In genomic region chr19:56170261-56170660, GRCh38 we compare ENCODE assay signal across 1 cellular context.
A peak's percentile ranks its signal among the peaks of the same experiment; 100 is the strongest.
TF ChIP-seq lines count a peak whose summit lies in the region.

No MANE protein-coding gene starts in this region.

TF ChIP-seq in K562, 482 proteins besides CTCF, POLR2A, EP300 and RAD21 (continues in another document):
- TF ChIP-seq USF2 (CRISPR knock-in tag; IDR thresholded peaks at IDR 0.05) (peak; percentile 76), ATF3 (IDR thresholded peaks at IDR 0.05) (peak; percentile 85), ATF3 (CRISPR knock-in tag; conservative IDR thresholded peaks at IDR 0.05) (no peak), ATF7 (IDR thresholded peaks at IDR 0.05) (peak; percentile 43; the same call in 1 of the 2 replicates), WHSC1 (IDR thresholded peaks at IDR 0.05; ENCODE audit: low read length) (no peak), BACH1 (tag; IDR thresholded peaks at IDR 0.05) (0 out of 2 replicates have a peak, but pooled peaks have one; percentile 45), ZNF239 (CRISPR knock-in tag; IDR thresholded peaks at IDR 0.05) (no peak), TAF9B (IDR thresholded peaks at IDR 0.05; ENCODE audit: partially characterized antibody) (peak; percentile 48), JUND (IDR thresholded peaks at IDR 0.05; ENCODE audit: borderline replicate concordance, low read depth, low read length) (peak; percentile 75), JUND (tag; IDR thresholded peaks at IDR 0.05; ENCODE audit: borderline replicate concordance, low read depth, low read length) (peak; percentile 37; the same call in 1 of the 3 replicates), MAX (CRISPR knock-in tag; IDR thresholded peaks at IDR 0.05) (peak; percentile 57), ZBTB7A (IDR thresholded peaks at IDR 0.05; ENCODE audit: borderline replicate concordance, control insufficient read depth, low read depth, low read length) (peak; percentile 17; the same call in 1 of the 2 replicates), ZNF143 (CRISPR knock-in tag; IDR thresholded peaks at IDR 0.05) (no peak), BHLHE40 (IDR thresholded peaks at IDR 0.05; ENCODE audit: low read length) (peak; percentile 86), SNIP1 (IDR thresholded peaks at IDR 0.05; ENCODE audit: low read depth) (no peak), NFE2 (IDR thresholded peaks at IDR 0.05; ENCODE audit: low read depth) (peak; percentile 43; the same call in 1 of the 2 replicates), ZNF778 (CRISPR knock-in tag; IDR thresholded peaks at IDR 0.05) (no peak), HNRNPH1 (optimal IDR thresholded peaks at IDR 0.05; ENCODE audit: low read depth, low read length) (no peak), RAD51 (IDR thresholded peaks at IDR 0.05; ENCODE audit: borderline replicate concordance, low read depth) (peak; percentile 35; the same call in 1 of the 2 replicates), CHD2 (IDR thresholded peaks at IDR 0.05; ENCODE audit: low read depth, low read length) (no peak), CREM (IDR thresholded peaks at IDR 0.05; ENCODE audit: low read depth) (peak; percentile 32; the same call in 1 of the 2 replicates), GATAD2B (IDR thresholded peaks at IDR 0.05; ENCODE audit: borderline replicate concordance) (no peak), FOSL1 (tag; conservative IDR thresholded peaks at IDR 0.05) (peak; percentile 86), SRF (CRISPR knock-in tag; IDR thresholded peaks at IDR 0.05) (peak in 1 of 2 experiments; percentile 60; a peak in 1 of 4 replicates), MNT (conservative IDR thresholded peaks at IDR 0.05) (peak in 1 of 2 experiments; percentile 61; a peak in 3 of 4 replicates)
- TF ChIP-seq, protein P1, sequence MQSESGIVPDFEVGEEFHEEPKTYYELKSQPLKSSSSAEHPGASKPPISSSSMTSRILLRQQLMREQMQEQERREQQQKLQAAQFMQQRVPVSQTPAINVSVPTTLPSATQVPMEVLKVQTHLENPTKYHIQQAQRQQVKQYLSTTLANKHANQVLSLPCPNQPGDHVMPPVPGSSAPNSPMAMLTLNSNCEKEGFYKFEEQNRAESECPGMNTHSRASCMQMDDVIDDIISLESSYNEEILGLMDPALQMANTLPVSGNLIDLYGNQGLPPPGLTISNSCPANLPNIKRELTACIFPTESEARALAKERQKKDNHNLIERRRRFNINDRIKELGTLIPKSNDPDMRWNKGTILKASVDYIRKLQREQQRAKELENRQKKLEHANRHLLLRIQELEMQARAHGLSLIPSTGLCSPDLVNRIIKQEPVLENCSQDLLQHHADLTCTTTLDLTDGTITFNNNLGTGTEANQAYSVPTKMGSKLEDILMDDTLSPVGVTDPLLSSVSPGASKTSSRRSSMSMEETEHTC (IDR thresholded peaks at IDR 0.05), result no peak
- TF ChIP-seq, protein P2, sequence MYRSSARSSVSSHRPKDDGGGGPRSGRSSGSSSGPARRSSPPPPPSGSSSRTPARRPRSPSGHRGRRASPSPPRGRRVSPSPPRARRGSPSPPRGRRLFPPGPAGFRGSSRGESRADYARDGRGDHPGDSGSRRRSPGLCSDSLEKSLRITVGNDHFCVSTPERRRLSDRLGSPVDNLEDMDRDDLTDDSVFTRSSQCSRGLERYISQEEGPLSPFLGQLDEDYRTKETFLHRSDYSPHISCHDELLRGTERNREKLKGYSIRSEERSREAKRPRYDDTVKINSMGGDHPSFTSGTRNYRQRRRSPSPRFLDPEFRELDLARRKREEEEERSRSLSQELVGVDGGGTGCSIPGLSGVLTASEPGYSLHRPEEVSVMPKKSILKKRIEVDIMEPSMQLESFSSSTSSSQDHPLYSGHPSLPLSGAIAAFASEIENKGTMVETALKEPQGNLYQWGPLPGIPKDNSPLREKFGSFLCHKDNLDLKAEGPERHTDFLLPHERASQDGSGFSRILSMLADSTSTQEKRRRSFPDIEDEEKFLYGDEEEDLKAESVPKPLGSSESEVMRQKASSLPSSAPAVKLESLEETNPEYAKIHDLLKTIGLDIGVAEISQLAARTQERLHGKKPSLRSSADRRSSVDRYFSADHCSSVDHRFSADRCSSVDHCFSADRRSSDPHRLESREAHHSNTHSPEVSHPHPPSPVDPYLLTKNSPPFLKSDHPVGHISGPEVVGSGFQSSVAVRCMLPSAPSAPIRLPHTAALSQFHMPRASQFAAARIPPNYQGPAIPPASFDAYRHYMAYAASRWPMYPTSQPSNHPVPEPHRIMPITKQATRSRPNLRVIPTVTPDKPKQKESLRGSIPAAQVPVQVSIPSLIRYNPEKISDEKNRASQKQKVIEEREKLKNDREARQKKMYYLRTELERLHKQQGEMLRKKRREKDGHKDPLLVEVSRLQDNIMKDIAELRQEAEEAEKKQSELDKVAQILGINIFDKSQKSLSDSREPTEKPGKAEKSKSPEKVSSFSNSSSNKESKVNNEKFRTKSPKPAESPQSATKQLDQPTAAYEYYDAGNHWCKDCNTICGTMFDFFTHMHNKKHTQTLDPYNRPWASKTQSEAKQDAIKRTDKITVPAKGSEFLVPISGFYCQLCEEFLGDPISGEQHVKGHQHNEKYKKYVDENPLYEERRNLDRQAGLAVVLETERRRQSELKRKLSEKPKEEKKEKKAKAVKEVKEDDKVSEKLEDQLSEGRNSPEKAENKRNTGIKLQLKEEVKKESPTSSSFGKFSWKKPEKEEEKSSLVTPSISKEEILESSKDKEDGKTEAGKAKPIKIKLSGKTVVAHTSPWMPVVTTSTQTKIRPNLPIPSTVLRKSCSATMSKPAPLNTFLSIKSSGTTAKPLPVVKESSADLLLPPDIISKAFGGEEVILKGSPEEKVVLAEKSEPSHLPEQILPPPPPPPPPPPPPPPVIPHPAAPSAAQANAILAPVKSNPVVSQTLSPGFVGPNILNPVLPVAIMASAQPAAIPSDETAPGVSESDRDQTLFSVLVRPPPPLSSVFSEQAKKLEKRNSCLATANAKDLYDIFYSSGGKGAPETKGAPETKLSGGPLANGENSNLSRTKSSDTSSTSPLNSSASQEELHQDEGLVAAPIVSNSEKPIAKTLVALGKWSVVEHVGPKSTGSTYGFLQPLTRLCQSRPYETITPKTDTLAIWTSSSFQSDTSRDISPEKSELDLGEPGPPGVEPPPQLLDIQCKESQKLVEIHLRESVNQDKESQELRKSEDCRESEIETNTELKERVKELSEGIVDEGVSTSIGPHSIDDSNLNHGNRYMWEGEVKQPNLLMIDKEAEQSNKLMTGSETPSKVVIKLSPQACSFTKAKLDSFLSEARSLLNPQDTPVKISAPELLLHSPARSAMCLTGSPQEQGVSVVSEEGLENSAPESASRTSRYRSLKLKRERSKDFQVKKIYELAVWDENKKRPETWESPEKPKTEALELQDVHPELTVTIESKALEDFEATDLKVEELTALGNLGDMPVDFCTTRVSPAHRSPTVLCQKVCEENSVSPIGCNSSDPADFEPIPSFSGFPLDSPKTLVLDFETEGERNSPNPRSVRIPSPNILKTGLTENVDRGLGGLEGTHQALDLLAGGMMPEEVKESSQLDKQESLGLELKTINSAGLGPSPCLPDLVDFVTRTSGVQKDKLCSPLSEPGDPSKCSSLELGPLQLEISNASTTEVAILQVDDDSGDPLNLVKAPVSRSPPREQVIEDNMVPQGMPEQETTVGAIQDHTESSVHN (IDR thresholded peaks at IDR 0.05; ENCODE audit: borderline replicate concordance in 1 of 2, low read depth in 1 of 2), result peak in 1 of 2 experiments; percentile 47; a peak in 1 of 4 replicates
- TF ChIP-seq, protein P3, sequence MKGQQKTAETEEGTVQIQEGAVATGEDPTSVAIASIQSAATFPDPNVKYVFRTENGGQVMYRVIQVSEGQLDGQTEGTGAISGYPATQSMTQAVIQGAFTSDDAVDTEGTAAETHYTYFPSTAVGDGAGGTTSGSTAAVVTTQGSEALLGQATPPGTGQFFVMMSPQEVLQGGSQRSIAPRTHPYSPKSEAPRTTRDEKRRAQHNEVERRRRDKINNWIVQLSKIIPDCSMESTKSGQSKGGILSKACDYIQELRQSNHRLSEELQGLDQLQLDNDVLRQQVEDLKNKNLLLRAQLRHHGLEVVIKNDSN (CRISPR knock-in tag; IDR thresholded peaks at IDR 0.05), result peak; percentile 87
- TF ChIP-seq, protein P4, sequence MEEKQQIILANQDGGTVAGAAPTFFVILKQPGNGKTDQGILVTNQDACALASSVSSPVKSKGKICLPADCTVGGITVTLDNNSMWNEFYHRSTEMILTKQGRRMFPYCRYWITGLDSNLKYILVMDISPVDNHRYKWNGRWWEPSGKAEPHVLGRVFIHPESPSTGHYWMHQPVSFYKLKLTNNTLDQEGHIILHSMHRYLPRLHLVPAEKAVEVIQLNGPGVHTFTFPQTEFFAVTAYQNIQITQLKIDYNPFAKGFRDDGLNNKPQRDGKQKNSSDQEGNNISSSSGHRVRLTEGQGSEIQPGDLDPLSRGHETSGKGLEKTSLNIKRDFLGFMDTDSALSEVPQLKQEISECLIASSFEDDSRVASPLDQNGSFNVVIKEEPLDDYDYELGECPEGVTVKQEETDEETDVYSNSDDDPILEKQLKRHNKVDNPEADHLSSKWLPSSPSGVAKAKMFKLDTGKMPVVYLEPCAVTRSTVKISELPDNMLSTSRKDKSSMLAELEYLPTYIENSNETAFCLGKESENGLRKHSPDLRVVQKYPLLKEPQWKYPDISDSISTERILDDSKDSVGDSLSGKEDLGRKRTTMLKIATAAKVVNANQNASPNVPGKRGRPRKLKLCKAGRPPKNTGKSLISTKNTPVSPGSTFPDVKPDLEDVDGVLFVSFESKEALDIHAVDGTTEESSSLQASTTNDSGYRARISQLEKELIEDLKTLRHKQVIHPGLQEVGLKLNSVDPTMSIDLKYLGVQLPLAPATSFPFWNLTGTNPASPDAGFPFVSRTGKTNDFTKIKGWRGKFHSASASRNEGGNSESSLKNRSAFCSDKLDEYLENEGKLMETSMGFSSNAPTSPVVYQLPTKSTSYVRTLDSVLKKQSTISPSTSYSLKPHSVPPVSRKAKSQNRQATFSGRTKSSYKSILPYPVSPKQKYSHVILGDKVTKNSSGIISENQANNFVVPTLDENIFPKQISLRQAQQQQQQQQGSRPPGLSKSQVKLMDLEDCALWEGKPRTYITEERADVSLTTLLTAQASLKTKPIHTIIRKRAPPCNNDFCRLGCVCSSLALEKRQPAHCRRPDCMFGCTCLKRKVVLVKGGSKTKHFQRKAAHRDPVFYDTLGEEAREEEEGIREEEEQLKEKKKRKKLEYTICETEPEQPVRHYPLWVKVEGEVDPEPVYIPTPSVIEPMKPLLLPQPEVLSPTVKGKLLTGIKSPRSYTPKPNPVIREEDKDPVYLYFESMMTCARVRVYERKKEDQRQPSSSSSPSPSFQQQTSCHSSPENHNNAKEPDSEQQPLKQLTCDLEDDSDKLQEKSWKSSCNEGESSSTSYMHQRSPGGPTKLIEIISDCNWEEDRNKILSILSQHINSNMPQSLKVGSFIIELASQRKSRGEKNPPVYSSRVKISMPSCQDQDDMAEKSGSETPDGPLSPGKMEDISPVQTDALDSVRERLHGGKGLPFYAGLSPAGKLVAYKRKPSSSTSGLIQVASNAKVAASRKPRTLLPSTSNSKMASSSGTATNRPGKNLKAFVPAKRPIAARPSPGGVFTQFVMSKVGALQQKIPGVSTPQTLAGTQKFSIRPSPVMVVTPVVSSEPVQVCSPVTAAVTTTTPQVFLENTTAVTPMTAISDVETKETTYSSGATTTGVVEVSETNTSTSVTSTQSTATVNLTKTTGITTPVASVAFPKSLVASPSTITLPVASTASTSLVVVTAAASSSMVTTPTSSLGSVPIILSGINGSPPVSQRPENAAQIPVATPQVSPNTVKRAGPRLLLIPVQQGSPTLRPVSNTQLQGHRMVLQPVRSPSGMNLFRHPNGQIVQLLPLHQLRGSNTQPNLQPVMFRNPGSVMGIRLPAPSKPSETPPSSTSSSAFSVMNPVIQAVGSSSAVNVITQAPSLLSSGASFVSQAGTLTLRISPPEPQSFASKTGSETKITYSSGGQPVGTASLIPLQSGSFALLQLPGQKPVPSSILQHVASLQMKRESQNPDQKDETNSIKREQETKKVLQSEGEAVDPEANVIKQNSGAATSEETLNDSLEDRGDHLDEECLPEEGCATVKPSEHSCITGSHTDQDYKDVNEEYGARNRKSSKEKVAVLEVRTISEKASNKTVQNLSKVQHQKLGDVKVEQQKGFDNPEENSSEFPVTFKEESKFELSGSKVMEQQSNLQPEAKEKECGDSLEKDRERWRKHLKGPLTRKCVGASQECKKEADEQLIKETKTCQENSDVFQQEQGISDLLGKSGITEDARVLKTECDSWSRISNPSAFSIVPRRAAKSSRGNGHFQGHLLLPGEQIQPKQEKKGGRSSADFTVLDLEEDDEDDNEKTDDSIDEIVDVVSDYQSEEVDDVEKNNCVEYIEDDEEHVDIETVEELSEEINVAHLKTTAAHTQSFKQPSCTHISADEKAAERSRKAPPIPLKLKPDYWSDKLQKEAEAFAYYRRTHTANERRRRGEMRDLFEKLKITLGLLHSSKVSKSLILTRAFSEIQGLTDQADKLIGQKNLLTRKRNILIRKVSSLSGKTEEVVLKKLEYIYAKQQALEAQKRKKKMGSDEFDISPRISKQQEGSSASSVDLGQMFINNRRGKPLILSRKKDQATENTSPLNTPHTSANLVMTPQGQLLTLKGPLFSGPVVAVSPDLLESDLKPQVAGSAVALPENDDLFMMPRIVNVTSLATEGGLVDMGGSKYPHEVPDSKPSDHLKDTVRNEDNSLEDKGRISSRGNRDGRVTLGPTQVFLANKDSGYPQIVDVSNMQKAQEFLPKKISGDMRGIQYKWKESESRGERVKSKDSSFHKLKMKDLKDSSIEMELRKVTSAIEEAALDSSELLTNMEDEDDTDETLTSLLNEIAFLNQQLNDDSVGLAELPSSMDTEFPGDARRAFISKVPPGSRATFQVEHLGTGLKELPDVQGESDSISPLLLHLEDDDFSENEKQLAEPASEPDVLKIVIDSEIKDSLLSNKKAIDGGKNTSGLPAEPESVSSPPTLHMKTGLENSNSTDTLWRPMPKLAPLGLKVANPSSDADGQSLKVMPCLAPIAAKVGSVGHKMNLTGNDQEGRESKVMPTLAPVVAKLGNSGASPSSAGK (IDR thresholded peaks at IDR 0.05), result peak; percentile 54
